ENCODE assay signal across 8 cellular contexts in genomic region chr13:99605417-99606321, GRCh38. TPM values are rescaled to one million over a fixed set of nuclear protein-coding genes. Genes with fewer than 3 reads are reported as not detected.
A peak's percentile ranks its signal among the peaks of the same experiment; 100 is the strongest.
DNase-seq lines count a peak whose midpoint lies in the region; ATAC-seq and TF ChIP-seq lines count a peak whose summit lies in the region.

No MANE protein-coding gene starts in this region.

- no peaks in the 10 kb centered on the region for H3K27me3 ChIP-seq in DND-41 (ENCODE audit: insufficient read depth, low read length, poor library complexity)
- no peaks in the 10 kb centered on the region for H3K27me3 ChIP-seq in HUES48 (ENCODE audit: control insufficient read depth, insufficient read depth, low read length)
- no peaks in the 10 kb centered on the region for H3K27me3 ChIP-seq in adrenal gland
- peaks cover 1% of the 10 kb centered on the region; the same call in 1 of the 2 replicates for H3K27me3 ChIP-seq in iPS DF 6.9 (ENCODE audit: control insufficient read depth, insufficient read depth, low read length)

- H3K9ac ChIP-seq in DND-41 (ENCODE audit: low read depth, low read length) (peak overlapping the region; percentile 97), HUES48 (ENCODE audit: low read depth, low read length) (no peak overlapping the region), SK-N-MC (ENCODE audit: insufficient read length) (peak overlapping the region; percentile 59)

- H3K4me1 ChIP-seq in DND-41 (ENCODE audit: insufficient read depth, low read length) (peaks cover 22% of the 10 kb centered on the region), HUES48 (ENCODE audit: control insufficient read depth, insufficient read depth, low read length) (peaks cover 18% of the 10 kb centered on the region), adrenal gland (replicated peaks in 1 of 2) (peaks cover 4 to 5% of the 10 kb centered on the region in 2 donors), iPS DF 6.9 (ENCODE audit: control insufficient read depth, insufficient read depth, low read length) (peaks cover 3% of the 10 kb centered on the region; the same call in 1 of the 2 replicates)

- peak overlapping the region; percentile 89 for H3K4me2 ChIP-seq in DND-41 (ENCODE audit: insufficient read depth, low read length)

- peak overlapping the region; percentile 79 for H2AFZ ChIP-seq in DND-41 (ENCODE audit: low read depth, low read length)

- ATAC-seq in DND-41 (ENCODE audit: insufficient read depth, low read depth) (peak; percentile 50), GM21526 (IDR thresholded peaks at IDR 0.05; ENCODE audit: low FRiP score, unreplicated experiment) (peak; percentile 68)

- TF ChIP-seq CTCF in DND-41 (IDR thresholded peaks at IDR 0.05; ENCODE audit: borderline replicate concordance, extremely low read depth, low read length, poor library complexity, severe bottlenecking): peak; percentile 39
- TF ChIP-seq CTCF in adrenal gland (IDR thresholded peaks at IDR 0.05): no peak

- no peak for TF ChIP-seq POLR2A in adrenal gland (IDR thresholded peaks at IDR 0.05)

- 19 to 29% (median 23%) methylated on average over 18 of the region's 18 CpGs for WGBS in adrenal gland, 4 donors
- no CpG with 5 or more reads among the region's 18 CpGs for WGBS in iPS DF 6.9 (ENCODE audit: insufficient coverage, insufficient read length)

- H3K4me3 ChIP-seq in DND-41 (ENCODE audit: low read depth in 1 of 2, low read length in 2 of 2) (peak overlapping the region; percentile 29 to 100; a peak in 3 of 4 replicates), HUES48 (ENCODE audit: low read depth, low read length) (peak overlapping the region; percentile 77), SK-N-MC (peak overlapping the region; percentile 95), adrenal gland (peak overlapping the region in 3 of 4 donors; percentile 27 to 99 (median 33)), iPS DF 6.9 (ENCODE audit: low read length) (peak overlapping the region; percentile 29; the same call in 1 of the 2 replicates), skeletal muscle cell (ENCODE audit: low read depth, low read length) (peak overlapping the region; percentile 81)

- intact Hi-C loops in adrenal gland (cut with DNase I): no loop called here

- H3K27ac ChIP-seq in DND-41 (ENCODE audit: low read length) (peak overlapping the region; percentile 27), HUES48 (ENCODE audit: low read depth, low read length) (peak overlapping the region; percentile 66), SK-N-MC (no peak overlapping the region), adrenal gland (peak overlapping the region in 3 of 5 donors; percentile 46 to 91 (median 83)), iPS DF 6.9 (ENCODE audit: low read length) (no peak overlapping the region)

- DNase-seq in DND-41 (peak; percentile 32), SK-N-MC (ENCODE audit: low read depth, low spot score) (no peak), adrenal gland (peak; percentile 41 to 64 (median 44)), iPS DF 6.9 (ENCODE audit: low read depth, low spot score) (no peak), skeletal muscle cell (ENCODE audit: low read depth) (peak; percentile 7), NCI-H2029 (lab: John Stamatoyannopoulos, UW) (no peak)

- no peaks in the 10 kb centered on the region; the same call in 1 of the 2 replicates for H3K36me3 ChIP-seq in DND-41 (ENCODE audit: insufficient read depth, low read length)
- H3K36me3 ChIP-seq in HUES48 (ENCODE audit: control insufficient read depth, insufficient read depth, low read length): no peaks in the 10 kb centered on the region
- H3K36me3 ChIP-seq in SK-N-MC (ENCODE audit: insufficient read depth, low read length): no peaks in the 10 kb centered on the region
- no peaks in the 10 kb centered on the region for H3K36me3 ChIP-seq in adrenal gland (replicated peaks in 1 of 2)
- no peaks in the 10 kb centered on the region for H3K36me3 ChIP-seq in iPS DF 6.9 (ENCODE audit: control insufficient read depth, insufficient read depth, low read length)

- peaks cover 7% of the 10 kb centered on the region for H3K79me2 ChIP-seq in DND-41 (ENCODE audit: insufficient read depth, low read length)

- H3K9me3 ChIP-seq in DND-41 (ENCODE audit: insufficient read depth, low read length, severe bottlenecking): no peaks in the 10 kb centered on the region
- no peaks in the 10 kb centered on the region for H3K9me3 ChIP-seq in HUES48 (ENCODE audit: control insufficient read depth, insufficient read depth, low read length)
- no peaks in the 10 kb centered on the region for H3K9me3 ChIP-seq in SK-N-MC (ENCODE audit: low read depth, low read length)
- no peaks in the 10 kb centered on the region for H3K9me3 ChIP-seq in adrenal gland (replicated peaks in 1 of 3)
- H3K9me3 ChIP-seq in iPS DF 6.9 (ENCODE audit: control insufficient read depth, insufficient read depth, low read length): no peaks in the 10 kb centered on the region

- no peaks in the 10 kb centered on the region for H4K20me1 ChIP-seq in DND-41 (ENCODE audit: insufficient read depth, low read length)

RNA-seq across cellular contexts. Expression of gene CLYBL, which starts 0.8 kb away (rescaled TPM):
- 10 to 100 TPM in 6 of 8 donors, 1 to 10 TPM in 2; 5.0 to 29.9 (median 15.8) TPM for total RNA-seq in adrenal gland
- 10 to 100 TPM in 1 of 3 donors, 1 to 10 TPM in 2; 8.3 to 22.3 (median 8.6) TPM for polyA plus RNA-seq in adrenal gland

Comparison
In these comparisons a context has a peak if more than half of its experiments do, and no peak if none do; other contexts are left out.
1. DNase-seq: peak in DND-41 (single experiment), adrenal gland (7 of 7) and skeletal muscle cell (single experiment); none in SK-N-MC (single experiment), iPS DF 6.9 (single experiment) and NCI-H2029 (single experiment).
2. H3K27ac ChIP-seq: peak in DND-41 (single experiment), HUES48 (single experiment) and adrenal gland (3 of 5); none in SK-N-MC (single experiment) and iPS DF 6.9 (single experiment).
3. H3K4me3 ChIP-seq: peak in every context shown above with its lines; median percentile 95 in SK-N-MC; 81 in skeletal muscle cell; 77 in HUES48; 64 in DND-41; 33 in adrenal gland; 29 in iPS DF 6.9.